22 cellular contexts compared by ENCODE assay signal in genomic region chr10:127081946-127082345, GRCh38.
"Had no signal": no experiment of that assay in that cellular context is flagged by ENCODE, and none has a peak within 500 bp of the region (broad histone marks: within the 10 kb centered on the region; RNA-seq: fewer than 3 reads in every experiment).

No MANE protein-coding gene starts in this region.

- H3K27me3 Mint-ChIP-seq: naive B cell; stimulated activated naive CD8-positive, alpha-beta T cell treated with anti-CD3 and anti-CD28 coated beads, Interleukin-15, Interleukin-2, amounts not matched to agents 100 ng/mL and 50 ng/mL, for 24 hours had no signal

- H3K36me3 Mint-ChIP-seq: immature natural killer cell; naive B cell; stimulated activated effector memory CD8-positive, alpha-beta T cell treated with anti-CD3 and anti-CD28 coated beads, Interleukin-12 subunit alpha, Interleukin-12 subunit beta, amount 100 ng/mL, for 72 hours had no signal

- H3K4me3 Mint-ChIP-seq: immature natural killer cell; naive B cell; nephron; stimulated activated effector memory CD8-positive, alpha-beta T cell treated with anti-CD3 and anti-CD28 coated beads, Interleukin-12 subunit alpha, Interleukin-12 subunit beta, amount 100 ng/mL, for 72 hours; stimulated activated naive CD8-positive, alpha-beta T cell treated with anti-CD3 and anti-CD28 coated beads, Interleukin-15, Interleukin-2, amounts not matched to agents 100 ng/mL and 50 ng/mL, for 24 hours had no signal

- H3K4me1 Mint-ChIP-seq: immature natural killer cell; naive B cell; nephron; stimulated activated effector memory CD8-positive, alpha-beta T cell treated with anti-CD3 and anti-CD28 coated beads, Interleukin-12 subunit alpha, Interleukin-12 subunit beta, amount 100 ng/mL, for 72 hours had no signal

- H3K27ac Mint-ChIP-seq: immature natural killer cell; naive B cell; nephron; stimulated activated effector memory CD8-positive, alpha-beta T cell treated with anti-CD3 and anti-CD28 coated beads, Interleukin-12 subunit alpha, Interleukin-12 subunit beta, amount 100 ng/mL, for 72 hours; stimulated activated naive CD8-positive, alpha-beta T cell treated with anti-CD3 and anti-CD28 coated beads, Interleukin-15, Interleukin-2, amounts not matched to agents 100 ng/mL and 50 ng/mL, for 24 hours had no signal

- H3K27ac ChIP-seq: epithelial cell of prostate, esophagus muscularis mucosa, gastrocnemius medialis, heart right ventricle, left ventricle myocardium inferior, parathyroid adenoma, prostate gland, right lobe of liver, testis, tibial nerve, upper lobe of right lung had no signal

- H3K9me3 Mint-ChIP-seq: immature natural killer cell; nephron; stimulated activated effector memory CD8-positive, alpha-beta T cell treated with anti-CD3 and anti-CD28 coated beads, Interleukin-12 subunit alpha, Interleukin-12 subunit beta, amount 100 ng/mL, for 72 hours had no signal

- ATAC-seq: gastrocnemius medialis; heart right ventricle; right lobe of liver; stimulated activated effector memory CD8-positive, alpha-beta T cell treated with anti-CD3 and anti-CD28 coated beads, Interleukin-12 subunit alpha, Interleukin-12 subunit beta, amount 100 ng/mL, for 72 hours; upper lobe of right lung had no signal

- DNase-seq: effector CD4-positive, alpha-beta T cell; gastrocnemius medialis; heart right ventricle; immature natural killer cell; left ventricle myocardium inferior; mesendoderm; naive B cell; occipital lobe; retina; right lobe of liver; stimulated activated CD4-positive, alpha-beta T cell treated with anti-CD3 and anti-CD28 coated beads, Interleukin-4, amount 100 ng/mL, for 1 hour; stimulated activated CD8-positive, alpha-beta memory T cell treated with anti-CD3 and anti-CD28 coated beads, Interleukin-4, amount 100 ng/mL, for 48 hours; testis; upper lobe of right lung had no signal
